1 cellular context compared by ENCODE assay signal in genomic region chr12:117790948-117791347, GRCh38.
TF ChIP-seq lines count a peak whose summit lies in the region.

No MANE protein-coding gene starts in this region.

TF ChIP-seq in WTC11, 78 proteins besides CTCF, POLR2A, EP300 and RAD21 (continued from another document):
- TF ChIP-seq, protein P1, sequence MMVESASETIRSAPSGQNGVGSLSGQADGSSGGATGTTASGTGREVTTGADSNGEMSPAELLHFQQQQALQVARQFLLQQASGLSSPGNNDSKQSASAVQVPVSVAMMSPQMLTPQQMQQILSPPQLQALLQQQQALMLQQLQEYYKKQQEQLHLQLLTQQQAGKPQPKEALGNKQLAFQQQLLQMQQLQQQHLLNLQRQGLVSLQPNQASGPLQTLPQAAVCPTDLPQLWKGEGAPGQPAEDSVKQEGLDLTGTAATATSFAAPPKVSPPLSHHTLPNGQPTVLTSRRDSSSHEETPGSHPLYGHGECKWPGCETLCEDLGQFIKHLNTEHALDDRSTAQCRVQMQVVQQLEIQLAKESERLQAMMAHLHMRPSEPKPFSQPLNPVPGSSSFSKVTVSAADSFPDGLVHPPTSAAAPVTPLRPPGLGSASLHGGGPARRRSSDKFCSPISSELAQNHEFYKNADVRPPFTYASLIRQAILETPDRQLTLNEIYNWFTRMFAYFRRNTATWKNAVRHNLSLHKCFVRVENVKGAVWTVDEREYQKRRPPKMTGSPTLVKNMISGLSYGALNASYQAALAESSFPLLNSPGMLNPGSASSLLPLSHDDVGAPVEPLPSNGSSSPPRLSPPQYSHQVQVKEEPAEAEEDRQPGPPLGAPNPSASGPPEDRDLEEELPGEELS (CRISPR knock-in tag; IDR thresholded peaks at IDR 0.05): no peak
- no peak for TF ChIP-seq ATF1 (CRISPR knock-in tag; IDR thresholded peaks at IDR 0.05)
